ENCODE assay signal across 15 cellular contexts in the genomic region with DNA sequence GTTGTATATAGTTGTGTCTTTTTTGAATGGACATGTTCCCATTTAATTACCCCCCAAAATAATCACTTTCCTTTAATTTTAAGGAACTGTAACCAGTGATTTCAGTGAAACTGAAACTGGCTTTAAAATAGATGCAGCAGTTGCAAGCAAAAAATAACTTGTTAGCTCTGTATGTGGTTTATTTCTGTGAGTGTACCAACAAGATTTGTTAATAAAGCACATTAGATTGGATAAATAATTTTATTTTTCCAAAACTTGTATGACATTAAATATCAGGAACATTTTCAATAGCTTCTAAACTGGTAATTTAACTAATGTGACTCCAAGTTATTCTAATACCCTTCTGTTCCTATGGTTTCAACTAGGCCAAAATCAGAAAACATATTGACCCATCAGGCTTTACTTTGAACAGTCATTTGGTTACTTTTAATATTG.
DNase-seq lines count a peak whose midpoint lies in the region; ATAC-seq and TF ChIP-seq lines count a peak whose summit lies in the region.
"Had no signal": no experiment of that assay in that cellular context is flagged by ENCODE, and none has a peak within 500 bp of the region (broad histone marks: within the 10 kb centered on the region; RNA-seq: fewer than 3 reads in every experiment).

No MANE protein-coding gene starts in this region.

- no peak overlapping the region for H3K4me3 Mint-ChIP-seq in memory B cell
- H3K4me3 Mint-ChIP-seq: activated CD4-positive, alpha-beta T cell treated with anti-CD3 and anti-CD28 coated beads for 36 hours; central memory CD8-positive, alpha-beta T cell; naive thymus-derived CD8-positive, alpha-beta T cell had no signal

- peaks cover 14% of the 10 kb centered on the region for H3K4me1 Mint-ChIP-seq in memory B cell

- no peaks in the 10 kb centered on the region for H3K9me3 ChIP-seq in ascending aorta
- H3K9me3 ChIP-seq: SJSA1 had no signal

- H3K36me3 ChIP-seq in H7 (replicated peaks; ENCODE audit: control insufficient read depth, insufficient read depth, low read length) (no peaks in the 10 kb centered on the region), ascending aorta (no peaks in the 10 kb centered on the region)
- H3K36me3 ChIP-seq: SJSA1 had no signal

- no peaks in the 10 kb centered on the region for H3K9me3 Mint-ChIP-seq in memory B cell
- H3K9me3 Mint-ChIP-seq: central memory CD8-positive, alpha-beta T cell; naive thymus-derived CD8-positive, alpha-beta T cell had no signal

- H3K36me3 Mint-ChIP-seq in memory B cell: peaks cover 28% of the 10 kb centered on the region

- ATAC-seq in GM18870 (IDR thresholded peaks at IDR 0.05; ENCODE audit: unreplicated experiment): peak; percentile 59
- peak; percentile 47 for ATAC-seq in HG02610 (IDR thresholded peaks at IDR 0.05; ENCODE audit: unreplicated experiment)
- ATAC-seq in HG03571 (IDR thresholded peaks at IDR 0.05; ENCODE audit: unreplicated experiment): peak; percentile 52
- ATAC-seq in memory B cell (ENCODE audit: low read depth): peak; percentile 75
- no peak for ATAC-seq in HG02642 (IDR thresholded peaks at IDR 0.05; ENCODE audit: poor library complexity, unreplicated experiment)
- ATAC-seq: naive thymus-derived CD8-positive, alpha-beta T cell had no signal

- no peak overlapping the region for H3K27ac Mint-ChIP-seq in memory B cell

- H3K4me3 ChIP-seq in H7 (ENCODE audit: insufficient read depth, low read depth, low read length) (no peak overlapping the region), ascending aorta (no peak overlapping the region)
- H3K4me3 ChIP-seq: SJSA1, skin epidermis had no signal

- no peaks in the 10 kb centered on the region for H3K4me1 ChIP-seq in ascending aorta

- intact Hi-C loops in ascending aorta (cut with DNase I): no loop called here

- DNase-seq in memory B cell (ENCODE audit: low spot score in 2 of 2): no peak
- DNase-seq in H7: no peak
- DNase-seq in NCI-H187 treated with DMSO at 0.1 percent for 48 hours (lab: John Stamatoyannopoulos, UW): no peak
- no peak for DNase-seq in ascending aorta (ENCODE audit: low spot score in 2 of 2)
- DNase-seq: activated effector memory CD4-positive, alpha-beta T cell treated with anti-CD3 and anti-CD28 coated beads, Interleukin-2, amount 50 U/mL, for 16 hours; naive thymus-derived CD8-positive, alpha-beta T cell; NCI-H2227 treated with DMSO at 0.1 percent for 48 hours had no signal

- H3K27ac ChIP-seq in ascending aorta: no peak overlapping the region
- H3K27ac ChIP-seq: SJSA1 had no signal

- no peaks in the 10 kb centered on the region for H3K27me3 Mint-ChIP-seq in memory B cell
- H3K27me3 Mint-ChIP-seq: activated CD4-positive, alpha-beta T cell treated with anti-CD3 and anti-CD28 coated beads for 36 hours; central memory CD8-positive, alpha-beta T cell; naive thymus-derived CD8-positive, alpha-beta T cell had no signal

- no peak for TF ChIP-seq CTCF in ascending aorta (IDR thresholded peaks at IDR 0.05)

- no peaks in the 10 kb centered on the region for H3K27me3 ChIP-seq in H7 (ENCODE audit: control insufficient read depth, insufficient read depth, low read length)
- H3K27me3 ChIP-seq in ascending aorta: no peaks in the 10 kb centered on the region
- H3K27me3 ChIP-seq: SJSA1 had no signal
